Comparison of ENCODE assay signal across 10 cellular contexts in the genomic region with DNA sequence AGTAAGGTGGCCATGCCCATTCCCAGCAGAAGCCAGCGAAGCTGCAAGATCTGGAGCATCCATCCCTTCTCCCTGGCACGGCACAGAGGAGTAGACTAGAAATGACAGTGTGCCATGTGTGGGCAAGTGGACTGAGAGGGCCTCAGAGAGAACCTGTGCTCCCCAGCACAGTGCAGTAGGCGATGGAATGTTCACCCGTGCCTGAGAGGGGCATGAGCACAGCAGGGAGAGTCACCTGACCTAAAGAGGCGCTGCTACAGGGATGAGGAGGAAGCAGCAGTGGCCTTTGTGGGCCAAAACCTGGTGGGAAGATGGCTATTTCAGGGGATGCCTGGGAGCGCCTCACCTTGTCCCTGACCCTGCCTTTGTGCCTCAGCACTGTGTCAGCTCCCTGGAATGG.
"Had no signal": no experiment of that assay in that cellular context is flagged by ENCODE, and none has a peak within 500 bp of the region (broad histone marks: within the 10 kb centered on the region; RNA-seq: fewer than 3 reads in every experiment).

No MANE protein-coding gene starts in this region.

- DNase-seq: activated CD4-positive, alpha-beta memory T cell treated with anti-CD3 and anti-CD28 coated beads, Interleukin-2, amount 10 ng/mL, durations not matched to agents 7 days and 5 days; activated CD4-positive, alpha-beta T cell treated with anti-CD3 and anti-CD28 coated beads for 4 hours; activated effector memory CD4-positive, alpha-beta T cell treated with anti-CD3 and anti-CD28 coated beads, Interleukin-2, amount 50 U/mL, for 16 hours; activated T-cell treated with anti-CD3 and anti-CD28 coated beads, Interleukin-2, amount 50 U/mL, for 48 hours; kidney glomerular epithelial cell; substantia nigra; T-helper 2 cell had no signal

- H3K27me3 Mint-ChIP-seq: activated CD4-positive, alpha-beta memory T cell treated with anti-CD3 and anti-CD28 coated beads, Interleukin-2, amount 10 ng/mL, durations not matched to agents 7 days and 5 days had no signal

- H3K9me3 Mint-ChIP-seq: activated CD4-positive, alpha-beta memory T cell treated with anti-CD3 and anti-CD28 coated beads, Interleukin-2, amount 10 ng/mL, durations not matched to agents 7 days and 5 days; stimulated activated memory B cell treated with anti-CD40 and anti-IgM and Interleukin-4, amounts not matched to agents 10 μg/mL and 1 μg/mL and 100 μg/mL, for 72 hours had no signal

- H3K27ac Mint-ChIP-seq: activated CD4-positive, alpha-beta memory T cell treated with anti-CD3 and anti-CD28 coated beads, Interleukin-2, amount 10 ng/mL, durations not matched to agents 7 days and 5 days; activated naive CD4-positive, alpha-beta T cell treated with anti-CD3 and anti-CD28 coated beads, Interleukin-2, amount 50 U/mL, for 72 hours; stimulated activated memory B cell treated with anti-CD40 and anti-IgM and Interleukin-4, amounts not matched to agents 10 μg/mL and 1 μg/mL and 100 μg/mL, for 72 hours had no signal

- H3K4me3 Mint-ChIP-seq: activated CD4-positive, alpha-beta memory T cell treated with anti-CD3 and anti-CD28 coated beads, Interleukin-2, amount 10 ng/mL, durations not matched to agents 7 days and 5 days; stimulated activated memory B cell treated with anti-CD40 and anti-IgM and Interleukin-4, amounts not matched to agents 10 μg/mL and 1 μg/mL and 100 μg/mL, for 72 hours had no signal

- H3K36me3 Mint-ChIP-seq: activated naive CD4-positive, alpha-beta T cell treated with anti-CD3 and anti-CD28 coated beads, Interleukin-2, amount 50 U/mL, for 72 hours; stimulated activated memory B cell treated with anti-CD40 and anti-IgM and Interleukin-4, amounts not matched to agents 10 μg/mL and 1 μg/mL and 100 μg/mL, for 72 hours had no signal

- ATAC-seq: activated naive CD4-positive, alpha-beta T cell treated with anti-CD3 and anti-CD28 coated beads, Interleukin-2, amount 50 U/mL, for 72 hours; esophagus mucosa; stimulated activated memory B cell treated with anti-CD40 and anti-IgM and Interleukin-4, amounts not matched to agents 10 μg/mL and 1 μg/mL and 100 μg/mL, for 72 hours had no signal

- H3K4me1 Mint-ChIP-seq: stimulated activated memory B cell treated with anti-CD40 and anti-IgM and Interleukin-4, amounts not matched to agents 10 μg/mL and 1 μg/mL and 100 μg/mL, for 72 hours had no signal
